Comparison of ENCODE assay signal across 9 cellular contexts in genomic region chr2:83517727-83518368, GRCh38.
"Had no signal": no experiment of that assay in that cellular context is flagged by ENCODE, and none has a peak within 500 bp of the region (broad histone marks: within the 10 kb centered on the region; RNA-seq: fewer than 3 reads in every experiment).

No MANE protein-coding gene starts in this region.

- H3K27ac ChIP-seq: lower lobe of right lung, ovary had no signal

- H3K36me3 ChIP-seq: lower lobe of right lung, ovary had no signal

- DNase-seq: activated CD4-positive, alpha-beta T cell treated with anti-CD3 and anti-CD28 coated beads, Interleukin-2, amount 50 U/mL, for 1 hour; activated CD4-positive, CD25-positive, alpha-beta regulatory T cell; amygdala; erythroblast; hippocampal formation; lower lobe of right lung; stimulated activated CD4-positive, alpha-beta T cell treated with anti-CD3 and anti-CD28 coated beads, Interleukin-2, amount 100 ng/mL, for 48 hours; stimulated activated naive CD4-positive, alpha-beta T cell treated with Interleukin-2 at 50 U/mL for 16 hours had no signal

- H3K4me1 ChIP-seq: lower lobe of right lung had no signal

- H3K9me3 ChIP-seq: lower lobe of right lung, ovary had no signal

- H3K4me3 ChIP-seq: lower lobe of right lung, ovary had no signal

- ATAC-seq: lower lobe of right lung had no signal

- H3K27me3 ChIP-seq: ovary had no signal
